ENCODE assay signal across 12 cellular contexts in genomic region chr18:22165603-22166069, GRCh38. TPM values are rescaled to one million over a fixed set of nuclear protein-coding genes. Genes with fewer than 3 reads are reported as not detected.
DNase-seq lines count a peak whose midpoint lies in the region; ATAC-seq and TF ChIP-seq lines count a peak whose summit lies in the region.
"Had no signal": no experiment of that assay in that cellular context is flagged by ENCODE, and none has a peak within 500 bp of the region (broad histone marks: within the 10 kb centered on the region; RNA-seq: fewer than 3 reads in every experiment).

No MANE protein-coding gene starts in this region.

- ATAC-seq in heart right ventricle = no peak
- ATAC-seq in Right ventricle myocardium superior (ENCODE audit: poor library complexity) = no peak
- ATAC-seq in upper lobe of right lung = no peak
- ATAC-seq in HG02678 (IDR thresholded peaks at IDR 0.05; ENCODE audit: unreplicated experiment) = no peak

- H3K27ac Mint-ChIP-seq in nephron = peak overlapping the region; percentile 83 to 97 (median 96)
- peak overlapping the region in 1 of 6 donors; percentile 79 for H3K27ac Mint-ChIP-seq in immature natural killer cell

- H3K9me2 ChIP-seq in hepatocyte (replicated peaks; ENCODE audit: insufficient read depth) = no peaks in the 10 kb centered on the region

- TF ChIP-seq CTCF in heart right ventricle (IDR thresholded peaks at IDR 0.05) = no peak
- no peak for TF ChIP-seq CTCF in hepatocyte (IDR thresholded peaks at IDR 0.05; ENCODE audit: poor library complexity)
- TF ChIP-seq CTCF in nephron (IDR thresholded peaks at IDR 0.05; ENCODE audit: unreplicated experiment in 3 of 3) = no peak
- no peak for TF ChIP-seq CTCF in upper lobe of right lung (IDR thresholded peaks at IDR 0.05)

- no peaks in the 10 kb centered on the region for H3K36me3 Mint-ChIP-seq in nephron (ENCODE audit: low read depth)
- H3K36me3 Mint-ChIP-seq in immature natural killer cell = peaks cover 0 to 3% (median 0%) of the 10 kb centered on the region in 3 donors

- no peaks in the 10 kb centered on the region for H3K36me3 ChIP-seq in heart right ventricle
- no peaks in the 10 kb centered on the region for H3K36me3 ChIP-seq in hepatocyte (replicated peaks; ENCODE audit: insufficient read depth, low read depth)
- no peaks in the 10 kb centered on the region for H3K36me3 ChIP-seq in upper lobe of right lung

- H4K20me1 ChIP-seq in hepatocyte (ENCODE audit: insufficient read depth, poor library complexity, severe bottlenecking) = peaks cover 12% of the 10 kb centered on the region

- peak overlapping the region; percentile 9 for H2AFZ ChIP-seq in hepatocyte

- H3K27ac ChIP-seq in heart right ventricle = peak overlapping the region; percentile 92 to 100 (median 98)
- peak overlapping the region; percentile 100 for H3K27ac ChIP-seq in hepatocyte
- H3K27ac ChIP-seq in upper lobe of right lung = peak overlapping the region; percentile 98

- H3K4me1 ChIP-seq in heart right ventricle (peaks cover 0 to 45% (median 32%) of the 10 kb centered on the region in 9 donors), hepatocyte (ENCODE audit: insufficient read depth) (peaks cover 9% of the 10 kb centered on the region), upper lobe of right lung (no peaks in the 10 kb centered on the region)

- DNase-seq in heart right ventricle = no peak
- no peak for DNase-seq in Right ventricle myocardium superior
- DNase-seq in hepatocyte (ENCODE audit: low spot score) = peak; percentile 37
- DNase-seq in upper lobe of right lung = no peak
- no peak for DNase-seq in immature natural killer cell
- no peak for DNase-seq in NCI-H146 (lab: John Stamatoyannopoulos, UW)
- DNase-seq: activated CD8-positive, alpha-beta memory T cell treated with anti-CD3 and anti-CD28 coated beads, Interleukin-2, amount 50 U/mL, for 48 hours; NCI-H187 treated with DMSO at 0.1 percent for 48 hours; NCI-H82; SHP77 treated with DMSO at 0.1 percent for 48 hours had no signal

- H3K79me2 ChIP-seq in hepatocyte = peaks cover 88% of the 10 kb centered on the region

- H3K4me3 ChIP-seq in heart right ventricle (peak overlapping the region in 9 of 10 donors; percentile 71 to 97 (median 93)), hepatocyte (peak overlapping the region; percentile 87), upper lobe of right lung (peak overlapping the region; percentile 86)

- WGBS in heart right ventricle, 2 donors = 7 to 8% methylated on average over 56 to 57 of the region's 57 CpGs
- 2% methylated on average over 35 of the region's 57 CpGs for WGBS in hepatocyte (ENCODE audit: low lambda C conversion rate, missing lambda C conversion rate)

- peaks cover 97% of the 10 kb centered on the region for H3K27me3 Mint-ChIP-seq in nephron (ENCODE audit: low read depth)
- H3K27me3 Mint-ChIP-seq in immature natural killer cell (ENCODE audit: low read depth in 3 of 3) = peaks cover 42 to 68% (median 58%) of the 10 kb centered on the region in 3 donors

- intact Hi-C loops in heart right ventricle (cut with DNase I) (loop anchor here in 8 of 10 donors (2.0 to 10.0 kb wide), 16 partner anchors 47 to 767 kb away; partner anchors contain the start of gene RBBP8 (in 1 of the 8)), Right ventricle myocardium superior (cut with DNase I) (loop anchor here (5.0 to 10.0 kb wide), 3 partner anchors 168 to 251 kb away; no protein-coding TSS in a partner anchor), upper lobe of right lung (cut with DNase I) (no loop called here)

- peaks cover 0 to 94% (median 54%) of the 10 kb centered on the region in 7 donors for H3K27me3 ChIP-seq in heart right ventricle
- H3K27me3 ChIP-seq in hepatocyte = no peaks in the 10 kb centered on the region
- peaks cover 35% of the 10 kb centered on the region for H3K27me3 ChIP-seq in upper lobe of right lung

- H3K4me3 Mint-ChIP-seq in nephron = peak overlapping the region; percentile 93 to 95 (median 93)
- H3K4me3 Mint-ChIP-seq in immature natural killer cell = peak overlapping the region in 2 of 5 donors; percentile 21 to 29

- no peaks in the 10 kb centered on the region for H3K9me3 ChIP-seq in heart right ventricle
- H3K9me3 ChIP-seq in hepatocyte (ENCODE audit: low read depth) = no peaks in the 10 kb centered on the region
- no peaks in the 10 kb centered on the region for H3K9me3 ChIP-seq in upper lobe of right lung

- no peaks in the 10 kb centered on the region for H3K9me3 Mint-ChIP-seq in nephron
- peaks cover 0 to 2% (median 0%) of the 10 kb centered on the region in 6 donors for H3K9me3 Mint-ChIP-seq in immature natural killer cell

- H3K4me1 Mint-ChIP-seq in nephron (peaks cover 26% of the 10 kb centered on the region), immature natural killer cell (peaks cover 28 to 43% of the 10 kb centered on the region in 2 donors)

- peak overlapping the region; percentile 85 for H3K4me2 ChIP-seq in hepatocyte

RNA-seq across cellular contexts. Expression of gene GATA6, which starts 3.8 kb away (rescaled TPM):
- 10 to 100 TPM; 54.6 to 99.5 (median 73.4) TPM for total RNA-seq in heart right ventricle
- 10 to 100 TPM; 36.7 to 46.5 TPM for polyA plus RNA-seq in heart right ventricle
- 56.0 TPM for total RNA-seq in Right ventricle myocardium superior
- 122 and 125 TPM in 2 replicates for total RNA-seq in hepatocyte
- 116 and 128 TPM in 2 replicates for polyA plus RNA-seq in hepatocyte
- total RNA-seq in upper lobe of right lung = 32.2 TPM
- under 1 TPM in 1 of 3 donors, not detected in 2; 0.09 TPM for polyA plus RNA-seq in immature natural killer cell
